In genomic region chr3:9855594-9855993, GRCh38 we compare ENCODE assay signal across 2 cellular contexts.
TF ChIP-seq lines count a peak whose summit lies in the region.

No MANE protein-coding gene starts in this region.

TF ChIP-seq in HEK293, 187 proteins besides CTCF, POLR2A, EP300 and RAD21:
- TF ChIP-seq YY2 (tag by site-specific recombination; IDR thresholded peaks at IDR 0.05) (no peak), PRDM10 (tag by site-specific recombination; IDR thresholded peaks at IDR 0.05) (peak; percentile 55), AEBP2 (tag by site-specific recombination; IDR thresholded peaks at IDR 0.05; ENCODE audit: borderline replicate concordance) (no peak), ZNF596 (tag by site-specific recombination; IDR thresholded peaks at IDR 0.05) (no peak), ZNF658 (tag by site-specific recombination; IDR thresholded peaks at IDR 0.05) (no peak), ZNF391 (tag by site-specific recombination; IDR thresholded peaks at IDR 0.05; ENCODE audit: borderline replicate concordance, low read depth) (no peak), ZNF140 (tag by site-specific recombination; IDR thresholded peaks at IDR 0.05) (no peak), PBX3 (CRISPR knock-in tag; IDR thresholded peaks at IDR 0.05) (no peak)
- TF ChIP-seq, protein P1, sequence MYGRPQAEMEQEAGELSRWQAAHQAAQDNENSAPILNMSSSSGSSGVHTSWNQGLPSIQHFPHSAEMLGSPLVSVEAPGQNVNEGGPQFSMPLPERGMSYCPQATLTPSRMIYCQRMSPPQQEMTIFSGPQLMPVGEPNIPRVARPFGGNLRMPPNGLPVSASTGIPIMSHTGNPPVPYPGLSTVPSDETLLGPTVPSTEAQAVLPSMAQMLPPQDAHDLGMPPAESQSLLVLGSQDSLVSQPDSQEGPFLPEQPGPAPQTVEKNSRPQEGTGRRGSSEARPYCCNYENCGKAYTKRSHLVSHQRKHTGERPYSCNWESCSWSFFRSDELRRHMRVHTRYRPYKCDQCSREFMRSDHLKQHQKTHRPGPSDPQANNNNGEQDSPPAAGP (tag by site-specific recombination; IDR thresholded peaks at IDR 0.05): no peak

TF ChIP-seq in endothelial cell of umbilical vein, 7 proteins besides CTCF, POLR2A, EP300 and RAD21:
- no peak for TF ChIP-seq JUN (IDR thresholded peaks at IDR 0.05; ENCODE audit: borderline replicate concordance, insufficient read depth, insufficient read length, low read depth)
- no peak for TF ChIP-seq FOS (IDR thresholded peaks at IDR 0.05; ENCODE audit: borderline replicate concordance, insufficient read depth, low read length)
TF ChIP-seq in endothelial cell of umbilical vein: peak in this region for 0.
